In the genomic region with DNA sequence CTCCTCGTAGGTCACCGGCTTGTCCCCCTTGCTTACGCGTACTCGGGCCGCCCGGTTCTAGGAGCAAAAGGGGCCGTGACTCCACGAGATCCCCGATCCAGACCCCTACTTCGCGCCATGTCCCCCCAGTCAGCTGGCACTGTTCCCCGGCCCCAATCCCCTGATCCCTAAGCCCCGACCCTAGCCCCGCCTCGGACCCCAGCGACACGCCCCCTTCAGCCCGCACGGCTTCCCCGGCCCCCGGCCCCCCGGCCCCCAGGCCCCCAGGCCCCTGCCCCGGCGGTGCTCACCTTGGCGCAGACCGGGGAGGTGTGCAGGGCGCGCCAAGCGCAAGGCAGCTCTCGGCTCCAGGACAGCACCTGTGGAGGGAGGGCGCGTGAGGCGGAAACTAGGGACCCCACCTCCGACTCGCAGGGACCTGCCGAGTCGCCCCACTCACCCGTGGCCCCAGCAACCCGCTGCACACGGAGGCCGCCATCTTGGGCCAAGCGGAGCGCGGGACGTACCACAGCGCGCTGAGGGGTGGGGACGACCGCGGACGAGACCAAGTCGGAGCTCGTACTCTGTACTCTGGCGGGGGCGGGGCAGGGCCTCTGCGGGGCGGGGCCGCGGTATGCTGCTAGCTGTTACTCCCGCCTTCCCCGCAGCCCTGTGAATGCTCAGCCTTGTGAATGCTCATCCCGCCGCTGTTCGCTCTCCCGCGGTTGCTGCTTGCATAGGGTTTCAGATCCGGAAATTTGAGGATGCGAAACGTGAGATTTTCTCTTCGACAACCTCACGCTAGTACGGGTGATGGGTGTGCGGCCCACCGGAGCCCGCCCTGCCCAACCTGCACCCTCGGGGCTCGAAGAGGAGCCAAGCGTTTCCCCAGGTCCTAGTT, we compare ENCODE assay signal across 8 cellular contexts. TPM values are rescaled to one million over a fixed set of nuclear protein-coding genes. Genes with fewer than 3 reads are reported as not detected.
DNase-seq lines count a peak whose midpoint lies in the region; ATAC-seq and TF ChIP-seq lines count a peak whose summit lies in the region.

A gene (minus strand): TSS at position 500 of the 880 bp plus-strand sequence. CDS start 22 bp downstream, at position 478.

- peaks cover 0 to 38% (median 6%) of the 10 kb centered on the region in 4 donors for H3K4me1 ChIP-seq in Peyer's patch
- peaks cover 32% of the 10 kb centered on the region for H3K4me1 ChIP-seq in muscle layer of colon (ENCODE audit: insufficient read depth, low read length)

- peak; percentile 15 to 71 for TF ChIP-seq POLR2A in Peyer's patch (IDR thresholded peaks at IDR 0.05)

- H3K27ac ChIP-seq in KOPT-K1 (ENCODE audit: low read depth, low read length, poor library complexity, severe bottlenecking) (peak within 1 kb of the TSS; percentile 66), Peyer's patch (peak within 1 kb of the TSS; percentile 77 to 87 (median 82)), muscle layer of colon (ENCODE audit: low read depth, low read length) (peak within 1 kb of the TSS; percentile 79)

- H3K4me3 ChIP-seq in Peyer's patch (peak within 1 kb of the TSS; percentile 79 to 95 (median 88)), muscle layer of colon (ENCODE audit: low read depth in 1 of 2, low read length in 2 of 2) (peak within 1 kb of the TSS; percentile 65 to 66)

- peak within 1 kb of the TSS; percentile 34 for H3K9ac ChIP-seq in muscle layer of colon (ENCODE audit: low read length)

- H3K9me3 ChIP-seq in KOPT-K1 (ENCODE audit: insufficient read depth, low read length, poor library complexity, severe bottlenecking) (no peaks in the 10 kb centered on the region), Peyer's patch (no peaks in the 10 kb centered on the region), muscle layer of colon (ENCODE audit: low read length) (no peaks in the 10 kb centered on the region)

- DNase-seq in DMS79 treated with DMSO at 0.1 percent for 48 hours (lab: John Stamatoyannopoulos, UW) (peak; percentile 97), Peyer's patch (peak; percentile 96 to 98 (median 97))
- DNase-seq in activated T-cell treated with anti-CD3 and anti-CD28 coated beads, Interleukin-2, amount 50 U/mL, for 48 hours: peak; percentile 97
- DNase-seq in stimulated activated CD8-positive, alpha-beta memory T cell treated with anti-CD3 and anti-CD28 coated beads, Interleukin-7, amount 100 ng/mL, for 1 hour (ENCODE audit: low read depth in 2 of 2): peak; percentile 87 to 92

- TF ChIP-seq CTCF in Peyer's patch (IDR thresholded peaks at IDR 0.05): no peak

- ATAC-seq in GM21786 (IDR thresholded peaks at IDR 0.05; ENCODE audit: unreplicated experiment): peak; percentile 86
- peak; percentile 97 for ATAC-seq in esophagus mucosa

- H3K27me3 ChIP-seq in Peyer's patch: no peaks in the 10 kb centered on the region
- H3K27me3 ChIP-seq in muscle layer of colon (ENCODE audit: control insufficient read depth in 1 of 2, insufficient read depth in 2 of 2, low read length in 2 of 2): no peaks in the 10 kb centered on the region

- H3K36me3 ChIP-seq in KOPT-K1 (ENCODE audit: insufficient read depth, low read length) (peaks cover 29% of the 10 kb centered on the region), Peyer's patch (peaks cover 0 to 16% (median 0%) of the 10 kb centered on the region in 3 donors), muscle layer of colon (ENCODE audit: insufficient read depth, low read length) (peaks cover 15% of the 10 kb centered on the region)

RNA-seq across cellular contexts. Expression of the gene that starts here (rescaled TPM):
- 100 to 1,000 TPM in 1 of 4 donors, 10 to 100 TPM in 3; 66.9 to 121 (median 74.2) TPM for total RNA-seq in Peyer's patch
- total RNA-seq in esophagus mucosa: 123 TPM

Comparison
In these comparisons a context has a peak if more than half of its experiments do, and no peak if none do; other contexts are left out.
1. Peak in every context shown above with its lines: DNase-seq, ATAC-seq, H3K4me3 ChIP-seq and H3K27ac ChIP-seq.